8 cellular contexts compared by ENCODE assay signal in genomic region chr2:223970343-223971128, GRCh38.
A peak's percentile ranks its signal among the peaks of the same experiment; 100 is the strongest.
DNase-seq lines count a peak whose midpoint lies in the region; ATAC-seq and TF ChIP-seq lines count a peak whose summit lies in the region.

No MANE protein-coding gene starts in this region.

- in situ Hi-C loops in GM13977 (cut with MboI; ENCODE audit: low pct_unique_long_range_greater_than_20kb, low sequenced_read_pairs, unreplicated experiment): no loop called here

- TF ChIP-seq CTCF in AG09319 (IDR thresholded peaks at IDR 0.05; ENCODE audit: low read depth, low read length) (peak; percentile 86), GM13977 (IDR thresholded peaks at IDR 0.05; ENCODE audit: extremely low read depth, insufficient read depth, missing control alignments) (peak; percentile 83)

- DNase-seq in AG09319 (ENCODE audit: extremely low read depth, low read depth): peak; percentile 27
- DNase-seq in GM13977 (ENCODE audit: low spot score): peak; percentile 45
- peak; percentile 74 for DNase-seq in NCI-H82 (lab: John Stamatoyannopoulos, UW)
- peak; percentile 69 for DNase-seq in activated T-cell treated with anti-CD3 and anti-CD28 coated beads for 4 hours
- DNase-seq in foreskin melanocyte: peak; percentile 81
- DNase-seq in pons (ENCODE audit: low spot score): peak; percentile 80
- no peak for DNase-seq in activated effector memory CD4-positive, alpha-beta T cell treated with Interleukin-2 at 50 U/mL for 16 hours

- ATAC-seq in HG03139 (IDR thresholded peaks at IDR 0.05; ENCODE audit: unreplicated experiment): peak; percentile 68
